In genomic region chr12:100497105-100497795, GRCh38 we compare ENCODE assay signal across 1 cellular context.
TF ChIP-seq lines count a peak whose summit lies in the region.

No MANE protein-coding gene starts in this region.

TF ChIP-seq in GM23338, 12 proteins besides CTCF, POLR2A, EP300 and RAD21 (continued from another document):
- no peak for TF ChIP-seq ZNF462 (CRISPR knock-in tag; IDR thresholded peaks at IDR 0.05)
